Comparison of ENCODE assay signal across 1 cellular context in the genomic region with DNA sequence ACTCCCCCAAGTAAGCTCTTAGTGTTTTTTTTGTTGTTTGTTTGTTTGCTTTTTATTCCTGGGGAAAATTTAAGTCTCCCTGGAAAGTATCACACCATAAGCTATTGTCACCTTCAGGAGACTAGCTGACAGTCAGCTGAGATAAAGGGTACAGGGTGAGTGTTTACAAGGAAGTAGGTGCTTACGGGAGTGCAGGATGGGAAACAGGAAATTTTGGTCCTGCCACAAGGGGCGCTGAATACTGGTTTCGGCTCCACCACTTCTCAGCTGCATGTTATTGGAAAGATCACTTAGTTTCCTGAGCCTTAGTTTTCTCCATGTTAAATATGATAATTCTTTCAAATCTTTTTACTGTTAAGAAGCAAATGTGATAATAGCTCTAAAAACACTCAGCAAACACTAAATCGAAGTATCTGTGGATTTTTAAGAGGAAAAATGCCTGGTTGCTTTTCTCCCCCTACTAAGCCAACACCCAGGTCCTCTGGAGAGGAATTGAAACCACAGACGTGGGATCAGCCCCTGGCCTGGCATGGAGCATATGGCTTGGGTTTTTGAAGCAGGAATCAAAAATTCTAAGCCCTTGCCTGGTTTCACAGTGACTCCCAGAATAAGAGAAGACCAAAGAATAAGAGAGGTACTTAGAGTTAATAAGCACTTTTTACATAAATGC.
TF ChIP-seq lines count a peak whose summit lies in the region.

No MANE protein-coding gene starts in this region.

TF ChIP-seq in K562, 482 proteins besides CTCF, POLR2A, EP300 and RAD21 (continued from another document and continues in another):
- TF ChIP-seq, protein P1, sequence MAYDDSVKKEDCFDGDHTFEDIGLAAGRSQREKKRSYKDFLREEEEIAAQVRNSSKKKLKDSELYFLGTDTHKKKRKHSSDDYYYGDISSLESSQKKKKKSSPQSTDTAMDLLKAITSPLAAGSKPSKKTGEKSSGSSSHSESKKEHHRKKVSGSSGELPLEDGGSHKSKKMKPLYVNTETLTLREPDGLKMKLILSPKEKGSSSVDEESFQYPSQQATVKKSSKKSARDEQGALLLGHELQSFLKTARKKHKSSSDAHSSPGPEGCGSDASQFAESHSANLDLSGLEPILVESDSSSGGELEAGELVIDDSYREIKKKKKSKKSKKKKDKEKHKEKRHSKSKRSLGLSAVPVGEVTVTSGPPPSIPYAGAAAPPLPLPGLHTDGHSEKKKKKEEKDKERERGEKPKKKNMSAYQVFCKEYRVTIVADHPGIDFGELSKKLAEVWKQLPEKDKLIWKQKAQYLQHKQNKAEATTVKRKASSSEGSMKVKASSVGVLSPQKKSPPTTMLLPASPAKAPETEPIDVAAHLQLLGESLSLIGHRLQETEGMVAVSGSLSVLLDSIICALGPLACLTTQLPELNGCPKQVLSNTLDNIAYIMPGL (CRISPR knock-in tag; IDR thresholded peaks at IDR 0.05) = no peak
- TF ChIP-seq, protein P2, sequence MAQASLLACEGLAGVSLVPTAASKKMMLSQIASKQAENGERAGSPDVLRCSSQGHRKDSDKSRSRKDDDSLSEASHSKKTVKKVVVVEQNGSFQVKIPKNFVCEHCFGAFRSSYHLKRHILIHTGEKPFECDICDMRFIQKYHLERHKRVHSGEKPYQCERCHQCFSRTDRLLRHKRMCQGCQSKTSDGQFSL (CRISPR knock-in tag; IDR thresholded peaks at IDR 0.05) = no peak
- TF ChIP-seq, protein P2 (tag; IDR thresholded peaks at IDR 0.05) = no peak
- TF ChIP-seq SRSF1 (IDR thresholded peaks at IDR 0.05; ENCODE audit: low read depth, low read length) (no peak), MCM5 (IDR thresholded peaks at IDR 0.05; ENCODE audit: low read depth) (no peak), SLC30A9 (CRISPR knock-in tag; IDR thresholded peaks at IDR 0.05) (no peak), ZBTB7A (IDR thresholded peaks at IDR 0.05; ENCODE audit: borderline replicate concordance, control insufficient read depth, low read depth, low read length) (no peak), NUFIP1 (IDR thresholded peaks at IDR 0.05; ENCODE audit: partially characterized antibody) (no peak), HLTF (IDR thresholded peaks at IDR 0.05) (no peak), KAT2B (IDR thresholded peaks at IDR 0.05; ENCODE audit: low read depth, low read length) (no peak), SPI1 (IDR thresholded peaks at IDR 0.05; ENCODE audit: borderline replicate concordance, low read depth, low read length) (no peak), ATF1 (CRISPR knock-in tag; IDR thresholded peaks at IDR 0.05) (no peak), ATF1 (tag; IDR thresholded peaks at IDR 0.05) (no peak), HIVEP1 (CRISPR knock-in tag; IDR thresholded peaks at IDR 0.05) (no peak), ELF2 (CRISPR knock-in tag; IDR thresholded peaks at IDR 0.05) (no peak), JUN (IDR thresholded peaks at IDR 0.05; ENCODE audit: borderline replicate concordance, low read depth, low read length) (no peak), JUN (CRISPR knock-in tag; IDR thresholded peaks at IDR 0.05; ENCODE audit: borderline replicate concordance) (no peak), ZNF41 (CRISPR knock-in tag; conservative IDR thresholded peaks at IDR 0.05) (peak; percentile 69), RCOR1 (IDR thresholded peaks at IDR 0.05; ENCODE audit: borderline replicate concordance in 1 of 2, low read depth in 2 of 2, low read length in 2 of 2) (peak in 1 of 2 experiments; percentile 67; a peak in 2 of 4 replicates), CC2D1A (IDR thresholded peaks at IDR 0.05) (no peak), MED1 (CRISPR knock-in tag; IDR thresholded peaks at IDR 0.05; ENCODE audit: borderline replicate concordance) (no peak), ZNF444 (CRISPR knock-in tag; IDR thresholded peaks at IDR 0.05) (no peak), CREM (IDR thresholded peaks at IDR 0.05; ENCODE audit: low read depth) (no peak), ZKSCAN3 (CRISPR knock-in tag; IDR thresholded peaks at IDR 0.05) (no peak), PTTG1 (tag; IDR thresholded peaks at IDR 0.05; ENCODE audit: low read depth) (no peak), TAF1 (IDR thresholded peaks at IDR 0.05; ENCODE audit: control insufficient read depth, extremely low read depth, insufficient read depth, low read length, severe bottlenecking) (no peak), ADNP (tag; IDR thresholded peaks at IDR 0.05) (no peak), ZBTB1 (CRISPR knock-in tag; IDR thresholded peaks at IDR 0.05; ENCODE audit: borderline replicate concordance, low read depth) (no peak), FOXK2 (conservative IDR thresholded peaks at IDR 0.05 in 1 of 2, IDR thresholded peaks at IDR 0.05 in 1 of 2; ENCODE audit: low read depth in 2 of 2) (peak; percentile 83 to 87), MTA3 (IDR thresholded peaks at IDR 0.05; ENCODE audit: borderline replicate concordance) (no peak), ZNF696 (CRISPR knock-in tag; conservative IDR thresholded peaks at IDR 0.05) (no peak), DACH1 (IDR thresholded peaks at IDR 0.05; ENCODE audit: partially characterized antibody) (no peak), ETS2 (tag; IDR thresholded peaks at IDR 0.05; ENCODE audit: borderline replicate concordance, poor library complexity, severe bottlenecking) (no peak)
- TF ChIP-seq, protein P3, sequence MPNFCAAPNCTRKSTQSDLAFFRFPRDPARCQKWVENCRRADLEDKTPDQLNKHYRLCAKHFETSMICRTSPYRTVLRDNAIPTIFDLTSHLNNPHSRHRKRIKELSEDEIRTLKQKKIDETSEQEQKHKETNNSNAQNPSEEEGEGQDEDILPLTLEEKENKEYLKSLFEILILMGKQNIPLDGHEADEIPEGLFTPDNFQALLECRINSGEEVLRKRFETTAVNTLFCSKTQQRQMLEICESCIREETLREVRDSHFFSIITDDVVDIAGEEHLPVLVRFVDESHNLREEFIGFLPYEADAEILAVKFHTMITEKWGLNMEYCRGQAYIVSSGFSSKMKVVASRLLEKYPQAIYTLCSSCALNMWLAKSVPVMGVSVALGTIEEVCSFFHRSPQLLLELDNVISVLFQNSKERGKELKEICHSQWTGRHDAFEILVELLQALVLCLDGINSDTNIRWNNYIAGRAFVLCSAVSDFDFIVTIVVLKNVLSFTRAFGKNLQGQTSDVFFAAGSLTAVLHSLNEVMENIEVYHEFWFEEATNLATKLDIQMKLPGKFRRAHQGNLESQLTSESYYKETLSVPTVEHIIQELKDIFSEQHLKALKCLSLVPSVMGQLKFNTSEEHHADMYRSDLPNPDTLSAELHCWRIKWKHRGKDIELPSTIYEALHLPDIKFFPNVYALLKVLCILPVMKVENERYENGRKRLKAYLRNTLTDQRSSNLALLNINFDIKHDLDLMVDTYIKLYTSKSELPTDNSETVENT (CRISPR knock-in tag; IDR thresholded peaks at IDR 0.05) = no peak
- TF ChIP-seq, protein P4, sequence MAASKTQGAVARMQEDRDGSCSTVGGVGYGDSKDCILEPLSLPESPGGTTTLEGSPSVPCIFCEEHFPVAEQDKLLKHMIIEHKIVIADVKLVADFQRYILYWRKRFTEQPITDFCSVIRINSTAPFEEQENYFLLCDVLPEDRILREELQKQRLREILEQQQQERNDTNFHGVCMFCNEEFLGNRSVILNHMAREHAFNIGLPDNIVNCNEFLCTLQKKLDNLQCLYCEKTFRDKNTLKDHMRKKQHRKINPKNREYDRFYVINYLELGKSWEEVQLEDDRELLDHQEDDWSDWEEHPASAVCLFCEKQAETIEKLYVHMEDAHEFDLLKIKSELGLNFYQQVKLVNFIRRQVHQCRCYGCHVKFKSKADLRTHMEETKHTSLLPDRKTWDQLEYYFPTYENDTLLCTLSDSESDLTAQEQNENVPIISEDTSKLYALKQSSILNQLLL (CRISPR knock-in tag; IDR thresholded peaks at IDR 0.05; ENCODE audit: borderline replicate concordance) = no peak
- TF ChIP-seq, protein P5, sequence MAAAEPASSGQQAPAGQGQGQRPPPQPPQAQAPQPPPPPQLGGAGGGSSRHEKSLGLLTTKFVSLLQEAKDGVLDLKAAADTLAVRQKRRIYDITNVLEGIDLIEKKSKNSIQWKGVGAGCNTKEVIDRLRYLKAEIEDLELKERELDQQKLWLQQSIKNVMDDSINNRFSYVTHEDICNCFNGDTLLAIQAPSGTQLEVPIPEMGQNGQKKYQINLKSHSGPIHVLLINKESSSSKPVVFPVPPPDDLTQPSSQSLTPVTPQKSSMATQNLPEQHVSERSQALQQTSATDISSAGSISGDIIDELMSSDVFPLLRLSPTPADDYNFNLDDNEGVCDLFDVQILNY (CRISPR knock-in tag; IDR thresholded peaks at IDR 0.05) = no peak
- TF ChIP-seq, protein P6, sequence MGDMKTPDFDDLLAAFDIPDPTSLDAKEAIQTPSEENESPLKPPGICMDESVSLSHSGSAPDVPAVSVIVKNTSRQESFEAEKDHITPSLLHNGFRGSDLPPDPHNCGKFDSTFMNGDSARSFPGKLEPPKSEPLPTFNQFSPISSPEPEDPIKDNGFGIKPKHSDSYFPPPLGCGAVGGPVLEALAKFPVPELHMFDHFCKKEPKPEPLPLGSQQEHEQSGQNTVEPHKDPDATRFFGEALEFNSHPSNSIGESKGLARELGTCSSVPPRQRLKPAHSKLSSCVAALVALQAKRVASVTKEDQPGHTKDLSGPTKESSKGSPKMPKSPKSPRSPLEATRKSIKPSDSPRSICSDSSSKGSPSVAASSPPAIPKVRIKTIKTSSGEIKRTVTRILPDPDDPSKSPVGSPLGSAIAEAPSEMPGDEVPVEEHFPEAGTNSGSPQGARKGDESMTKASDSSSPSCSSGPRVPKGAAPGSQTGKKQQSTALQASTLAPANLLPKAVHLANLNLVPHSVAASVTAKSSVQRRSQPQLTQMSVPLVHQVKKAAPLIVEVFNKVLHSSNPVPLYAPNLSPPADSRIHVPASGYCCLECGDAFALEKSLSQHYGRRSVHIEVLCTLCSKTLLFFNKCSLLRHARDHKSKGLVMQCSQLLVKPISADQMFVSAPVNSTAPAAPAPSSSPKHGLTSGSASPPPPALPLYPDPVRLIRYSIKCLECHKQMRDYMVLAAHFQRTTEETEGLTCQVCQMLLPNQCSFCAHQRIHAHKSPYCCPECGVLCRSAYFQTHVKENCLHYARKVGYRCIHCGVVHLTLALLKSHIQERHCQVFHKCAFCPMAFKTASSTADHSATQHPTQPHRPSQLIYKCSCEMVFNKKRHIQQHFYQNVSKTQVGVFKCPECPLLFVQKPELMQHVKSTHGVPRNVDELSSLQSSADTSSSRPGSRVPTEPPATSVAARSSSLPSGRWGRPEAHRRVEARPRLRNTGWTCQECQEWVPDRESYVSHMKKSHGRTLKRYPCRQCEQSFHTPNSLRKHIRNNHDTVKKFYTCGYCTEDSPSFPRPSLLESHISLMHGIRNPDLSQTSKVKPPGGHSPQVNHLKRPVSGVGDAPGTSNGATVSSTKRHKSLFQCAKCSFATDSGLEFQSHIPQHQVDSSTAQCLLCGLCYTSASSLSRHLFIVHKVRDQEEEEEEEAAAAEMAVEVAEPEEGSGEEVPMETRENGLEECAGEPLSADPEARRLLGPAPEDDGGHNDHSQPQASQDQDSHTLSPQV (IDR thresholded peaks at IDR 0.05) = no peak
- TF ChIP-seq, protein P7, sequence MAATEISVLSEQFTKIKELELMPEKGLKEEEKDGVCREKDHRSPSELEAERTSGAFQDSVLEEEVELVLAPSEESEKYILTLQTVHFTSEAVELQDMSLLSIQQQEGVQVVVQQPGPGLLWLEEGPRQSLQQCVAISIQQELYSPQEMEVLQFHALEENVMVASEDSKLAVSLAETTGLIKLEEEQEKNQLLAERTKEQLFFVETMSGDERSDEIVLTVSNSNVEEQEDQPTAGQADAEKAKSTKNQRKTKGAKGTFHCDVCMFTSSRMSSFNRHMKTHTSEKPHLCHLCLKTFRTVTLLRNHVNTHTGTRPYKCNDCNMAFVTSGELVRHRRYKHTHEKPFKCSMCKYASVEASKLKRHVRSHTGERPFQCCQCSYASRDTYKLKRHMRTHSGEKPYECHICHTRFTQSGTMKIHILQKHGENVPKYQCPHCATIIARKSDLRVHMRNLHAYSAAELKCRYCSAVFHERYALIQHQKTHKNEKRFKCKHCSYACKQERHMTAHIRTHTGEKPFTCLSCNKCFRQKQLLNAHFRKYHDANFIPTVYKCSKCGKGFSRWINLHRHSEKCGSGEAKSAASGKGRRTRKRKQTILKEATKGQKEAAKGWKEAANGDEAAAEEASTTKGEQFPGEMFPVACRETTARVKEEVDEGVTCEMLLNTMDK (IDR thresholded peaks at IDR 0.05; ENCODE audit: borderline replicate concordance, insufficient read depth, low read depth, low read length, poor library complexity, severe bottlenecking) = peak; percentile 70
- TF ChIP-seq, protein P8, sequence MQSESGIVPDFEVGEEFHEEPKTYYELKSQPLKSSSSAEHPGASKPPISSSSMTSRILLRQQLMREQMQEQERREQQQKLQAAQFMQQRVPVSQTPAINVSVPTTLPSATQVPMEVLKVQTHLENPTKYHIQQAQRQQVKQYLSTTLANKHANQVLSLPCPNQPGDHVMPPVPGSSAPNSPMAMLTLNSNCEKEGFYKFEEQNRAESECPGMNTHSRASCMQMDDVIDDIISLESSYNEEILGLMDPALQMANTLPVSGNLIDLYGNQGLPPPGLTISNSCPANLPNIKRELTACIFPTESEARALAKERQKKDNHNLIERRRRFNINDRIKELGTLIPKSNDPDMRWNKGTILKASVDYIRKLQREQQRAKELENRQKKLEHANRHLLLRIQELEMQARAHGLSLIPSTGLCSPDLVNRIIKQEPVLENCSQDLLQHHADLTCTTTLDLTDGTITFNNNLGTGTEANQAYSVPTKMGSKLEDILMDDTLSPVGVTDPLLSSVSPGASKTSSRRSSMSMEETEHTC (IDR thresholded peaks at IDR 0.05) = no peak
- TF ChIP-seq, protein P9, sequence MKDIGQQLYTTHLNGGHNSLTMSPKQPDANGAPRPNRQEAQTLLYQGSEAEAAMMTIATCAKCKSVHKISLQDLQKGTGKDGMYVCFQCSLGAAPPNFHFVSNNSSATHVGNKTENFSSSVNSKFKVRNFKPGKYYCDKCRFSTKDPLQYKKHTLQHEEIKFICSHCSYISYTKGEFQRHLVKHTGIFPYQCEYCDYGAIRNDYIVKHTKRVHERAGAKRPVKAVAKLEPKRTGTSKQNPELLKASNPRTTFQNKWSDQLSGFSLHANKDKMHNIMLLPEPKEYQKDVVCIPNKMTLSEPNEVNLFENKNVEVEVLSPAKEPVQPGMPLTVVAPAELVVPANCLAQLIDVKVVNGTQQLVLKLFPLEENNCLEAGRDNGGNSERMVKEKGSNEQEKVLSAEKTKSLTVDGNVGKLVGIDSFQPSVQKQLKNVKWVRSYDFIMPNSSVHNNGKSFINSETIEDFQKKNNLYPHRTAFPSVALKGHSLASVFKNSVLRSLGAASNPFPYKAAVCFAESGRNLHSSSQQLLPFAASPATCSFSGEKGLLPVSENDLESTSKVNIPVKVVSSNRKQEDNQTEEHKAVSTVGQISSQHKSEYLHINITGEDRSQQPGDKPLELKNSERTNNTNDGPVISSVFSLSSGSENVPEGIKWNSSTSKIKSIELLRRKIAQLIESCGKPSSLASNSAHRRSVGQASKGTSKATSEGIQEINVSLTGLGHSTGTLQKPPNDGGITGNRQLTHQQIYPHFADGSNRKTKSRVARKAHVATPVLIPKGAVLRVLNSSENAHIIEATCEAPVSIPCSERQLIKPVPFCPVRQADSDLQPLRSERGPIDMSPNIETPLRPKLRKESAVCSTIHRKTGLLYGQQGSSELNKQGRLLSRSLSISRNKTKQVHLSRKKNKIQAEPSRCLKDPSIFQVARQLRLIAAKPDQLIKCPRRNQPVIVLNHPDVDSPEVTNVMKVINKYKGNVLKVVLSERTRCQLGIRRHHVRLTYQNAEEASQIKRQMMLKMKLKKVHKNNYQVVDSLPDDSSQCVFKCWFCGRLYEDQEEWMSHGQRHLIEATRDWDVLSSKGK (CRISPR knock-in tag; IDR thresholded peaks at IDR 0.05) = no peak
